24 cellular contexts compared by ENCODE assay signal in genomic region chr18:25168011-25168410, GRCh38.
DNase-seq lines count a peak whose midpoint lies in the region; ATAC-seq and TF ChIP-seq lines count a peak whose summit lies in the region.
"Had no signal": no experiment of that assay in that cellular context is flagged by ENCODE, and none has a peak within 500 bp of the region (broad histone marks: within the 10 kb centered on the region; RNA-seq: fewer than 3 reads in every experiment).

No MANE protein-coding gene starts in this region.

- H3K9me3 ChIP-seq in colonic mucosa = no peaks in the 10 kb centered on the region
- H3K9me3 ChIP-seq: A549, adrenal gland, breast epithelium had no signal

- intact Hi-C loops in left ventricle myocardium superior (cut with micrococcal nuclease) (no loop called here), colonic mucosa (cut with DNase I) (no loop called here)

- H3K27ac ChIP-seq in colonic mucosa = no peak overlapping the region
- H3K27ac ChIP-seq: A549, adrenal gland, breast epithelium had no signal

- H3K4me1 Mint-ChIP-seq in T-cell = peaks cover 24 to 25% (median 24%) of the 10 kb centered on the region in 3 donors

- H3K27me3 Mint-ChIP-seq in T-cell = no peaks in the 10 kb centered on the region
- H3K27me3 Mint-ChIP-seq: dendritic cell treated with granulocyte-macrophage colony-stimulating factor and Interleukin-4, amounts not matched to agents 40 ng/mL and 50 ng/mL, for 4 days had no signal

- H3K27ac Mint-ChIP-seq in T-cell = no peak overlapping the region
- H3K27ac Mint-ChIP-seq: activated CD4-positive, alpha-beta T cell treated with anti-CD3 and anti-CD28 coated beads for 36 hours; B cell; dendritic cell treated with granulocyte-macrophage colony-stimulating factor and Interleukin-4, amounts not matched to agents 40 ng/mL and 50 ng/mL, for 4 days; stimulated activated effector memory CD8-positive, alpha-beta T cell treated with anti-CD3 and anti-CD28 coated beads, Interleukin-12 subunit alpha, Interleukin-12 subunit beta, amount 100 ng/mL, for 72 hours; T-helper 1 cell treated with Interleukin-12 subunit alpha and Interleukin-12 subunit beta and Interleukin-4 antibody, amounts not matched to agents 30 μg/mL and 1 μg/mL, for 36 hours had no signal

- no peak overlapping the region for H3K4me3 ChIP-seq in colonic mucosa
- H3K4me3 ChIP-seq: A549, adrenal gland, breast epithelium had no signal

- DNase-seq in G401 (ENCODE audit: low spot score) (peak; percentile 98), NCI-H187 treated with DMSO at 0.1 percent for 48 hours (lab: John Stamatoyannopoulos, UW) (peak; percentile 86), SK-N-DZ (ENCODE audit: low spot score) (peak; percentile 27), left ventricle myocardium superior (no peak), colonic mucosa (no peak), T-cell (no peak)
- no peak for DNase-seq in activated CD8-positive, alpha-beta memory T cell treated with anti-CD3 and anti-CD28 coated beads for 24 hours
- DNase-seq: activated CD4-positive, alpha-beta T cell treated with anti-CD3 and anti-CD28 coated beads for 36 hours; activated naive CD4-positive, alpha-beta T cell; activated T-cell treated with anti-CD3 and anti-CD28 coated beads, Interleukin-2, amount 50 U/mL, for 4 hours; adrenal gland; GF-D8; GOT3; NCI-H1930; NCI-H510A; small intestine; stimulated activated CD4-positive, alpha-beta T cell treated with anti-CD3 and anti-CD28 coated beads, Interleukin-1b, Interleukin-23, amount 100 ng/mL, for 48 hours had no signal

- no peaks in the 10 kb centered on the region for H3K9me3 Mint-ChIP-seq in T-cell
- H3K9me3 Mint-ChIP-seq: activated T-cell treated with anti-CD3 and anti-CD28 coated beads, Interleukin-2, amount 50 U/mL, for 4 hours; dendritic cell treated with granulocyte-macrophage colony-stimulating factor and Interleukin-4, amounts not matched to agents 40 ng/mL and 50 ng/mL, for 4 days; stimulated activated effector memory CD8-positive, alpha-beta T cell treated with anti-CD3 and anti-CD28 coated beads, Interleukin-12 subunit alpha, Interleukin-12 subunit beta, amount 100 ng/mL, for 72 hours; T-helper 1 cell treated with Interleukin-12 subunit alpha and Interleukin-12 subunit beta and Interleukin-4 antibody, amounts not matched to agents 30 μg/mL and 1 μg/mL, for 36 hours had no signal

- H3K36me3 ChIP-seq in colonic mucosa = no peaks in the 10 kb centered on the region
- H3K36me3 ChIP-seq: adrenal gland, breast epithelium had no signal

- H3K4me3 Mint-ChIP-seq in T-cell = no peak overlapping the region
- H3K4me3 Mint-ChIP-seq: activated CD4-positive, alpha-beta T cell treated with anti-CD3 and anti-CD28 coated beads for 36 hours; activated T-cell treated with anti-CD3 and anti-CD28 coated beads, Interleukin-2, amount 50 U/mL, for 4 hours; B cell; dendritic cell treated with granulocyte-macrophage colony-stimulating factor and Interleukin-4, amounts not matched to agents 40 ng/mL and 50 ng/mL, for 4 days; stimulated activated effector memory CD8-positive, alpha-beta T cell treated with anti-CD3 and anti-CD28 coated beads, Interleukin-12 subunit alpha, Interleukin-12 subunit beta, amount 100 ng/mL, for 72 hours; T-helper 1 cell treated with Interleukin-12 subunit alpha and Interleukin-12 subunit beta and Interleukin-4 antibody, amounts not matched to agents 30 μg/mL and 1 μg/mL, for 36 hours had no signal

- POLR2A ChIA-PET in T-cell (lab: Charles Lee) = no interaction called here

- no peak for TF ChIP-seq CTCF in colonic mucosa (IDR thresholded peaks at IDR 0.05)

- CTCF ChIA-PET in T-cell (lab: Charles Lee) = no interaction called here

- H3K27me3 ChIP-seq in colonic mucosa = no peaks in the 10 kb centered on the region
- H3K27me3 ChIP-seq: adrenal gland, breast epithelium had no signal

- no peaks in the 10 kb centered on the region for H3K4me1 ChIP-seq in colonic mucosa
- H3K4me1 ChIP-seq: A549, breast epithelium had no signal

- no peaks in the 10 kb centered on the region for H3K36me3 Mint-ChIP-seq in T-cell
- H3K36me3 Mint-ChIP-seq: stimulated activated effector memory CD8-positive, alpha-beta T cell treated with anti-CD3 and anti-CD28 coated beads, Interleukin-12 subunit alpha, Interleukin-12 subunit beta, amount 100 ng/mL, for 72 hours had no signal

- H3K9ac ChIP-seq in colonic mucosa (ENCODE audit: low read depth in 2 of 2, low read length in 2 of 2) = no peak overlapping the region

- peak; percentile 63 for ATAC-seq in left ventricle myocardium superior
- no peak for ATAC-seq in GM21447 (IDR thresholded peaks at IDR 0.05; ENCODE audit: unreplicated experiment)
- no peak for ATAC-seq in T-cell (replicated peaks in 1 of 4)
- ATAC-seq: A549; activated CD4-positive, alpha-beta T cell treated with anti-CD3 and anti-CD28 coated beads for 36 hours; activated T-cell treated with anti-CD3 and anti-CD28 coated beads, Interleukin-2, amount 50 U/mL, for 4 hours; stimulated activated effector memory CD8-positive, alpha-beta T cell treated with anti-CD3 and anti-CD28 coated beads, Interleukin-12 subunit alpha, Interleukin-12 subunit beta, amount 100 ng/mL, for 72 hours had no signal

- in situ Hi-C loops in G401 (cut with HindIII; ENCODE audit: low sequenced_read_pairs) = no loop called here

Comparison
In these comparisons a context has a peak if more than half of its experiments do, and no peak if none do; other contexts are left out.
1. DNase-seq: peak in G401 (single experiment), NCI-H187 treated with DMSO at 0.1 percent for 48 hours (single experiment) and SK-N-DZ (single experiment); none in left ventricle myocardium superior (single experiment), colonic mucosa (single experiment), activated CD8-positive, alpha-beta memory T cell treated with anti-CD3 and anti-CD28 coated beads for 24 hours (single experiment) and T-cell (0 of 34).